ENCODE assay signal across 8 cellular contexts in genomic region chr17:81665205-81666091, GRCh38. TPM values are rescaled to one million over a fixed set of nuclear protein-coding genes. Genes with fewer than 3 reads are reported as not detected.
DNase-seq lines count a peak whose midpoint lies in the region; ATAC-seq and TF ChIP-seq lines count a peak whose summit lies in the region.

No MANE protein-coding gene starts in this region.

- no peaks in the 10 kb centered on the region for H3K9me3 ChIP-seq in lung (ENCODE audit: control insufficient read depth in 2 of 2, insufficient read depth in 1 of 2, low read length in 1 of 2)

- H3K27ac ChIP-seq in lung (ENCODE audit: low read depth in 1 of 2, low read length in 1 of 2), result peak overlapping the region; percentile 86 to 93

- H3K36me3 ChIP-seq in lung (ENCODE audit: control insufficient read depth in 2 of 2, insufficient read depth in 2 of 2, low read length in 2 of 2), result peaks cover 0 to 12% of the 10 kb centered on the region in 2 donors

- no peaks in the 10 kb centered on the region for H3K27me3 Mint-ChIP-seq in T-helper 2 cell treated with Interferon-gamma antibody and Interleukin-4, amounts not matched to agents 5 μg/mL and 100 μg/mL, for 36 hours (ENCODE audit: low read depth)

- ATAC-seq in HG03196 (IDR thresholded peaks at IDR 0.05; ENCODE audit: unreplicated experiment) (peak; percentile 10), lung (ENCODE audit: insufficient read depth, low FRiP score) (peak; percentile 10), HG03342 (IDR thresholded peaks at IDR 0.05; ENCODE audit: unreplicated experiment) (no peak)
- ATAC-seq in stimulated activated effector memory CD8-positive, alpha-beta T cell treated with anti-CD3 and anti-CD28 coated beads, Interleukin-12 subunit alpha, Interleukin-12 subunit beta, amount 100 ng/mL, for 72 hours, result peak; percentile 56

- no peak for TF ChIP-seq CTCF in GM12865 (IDR thresholded peaks at IDR 0.05; ENCODE audit: insufficient read depth, low read depth, low read length, missing control alignments)
- TF ChIP-seq CTCF in lung (IDR thresholded peaks at IDR 0.05; ENCODE audit: control extremely low read depth, extremely low read depth), result no peak

- DNase-seq in GM12865 (ENCODE audit: low read depth) (peak; percentile 82), lung (ENCODE audit: low spot score) (no peak), cerebellar nuclear complex (lab: John Stamatoyannopoulos, UW) (no peak)
- peak; percentile 38 for DNase-seq in T-helper 2 cell treated with Interferon-gamma antibody and Interleukin-4, amounts not matched to agents 5 μg/mL and 100 μg/mL, for 36 hours (ENCODE audit: low spot score)
- DNase-seq in central memory CD4-positive, alpha-beta T cell, result peak; percentile 28
- DNase-seq in stimulated activated effector memory CD8-positive, alpha-beta T cell treated with anti-CD3 and anti-CD28 coated beads, Interleukin-12 subunit alpha, Interleukin-12 subunit beta, amount 100 ng/mL, for 72 hours (ENCODE audit: low spot score in 2 of 2), result peak; percentile 30 to 76

- peak overlapping the region; percentile 99 for H3K4me3 Mint-ChIP-seq in T-helper 2 cell treated with Interferon-gamma antibody and Interleukin-4, amounts not matched to agents 5 μg/mL and 100 μg/mL, for 36 hours
- peak overlapping the region; percentile 91 for H3K4me3 Mint-ChIP-seq in stimulated activated effector memory CD8-positive, alpha-beta T cell treated with anti-CD3 and anti-CD28 coated beads, Interleukin-12 subunit alpha, Interleukin-12 subunit beta, amount 100 ng/mL, for 72 hours

- peaks cover 28% of the 10 kb centered on the region for H3K4me1 Mint-ChIP-seq in T-helper 2 cell treated with Interferon-gamma antibody and Interleukin-4, amounts not matched to agents 5 μg/mL and 100 μg/mL, for 36 hours (ENCODE audit: low read depth)
- H3K4me1 Mint-ChIP-seq in stimulated activated effector memory CD8-positive, alpha-beta T cell treated with anti-CD3 and anti-CD28 coated beads, Interleukin-12 subunit alpha, Interleukin-12 subunit beta, amount 100 ng/mL, for 72 hours, result peaks cover 32% of the 10 kb centered on the region

- no peaks in the 10 kb centered on the region for H3K27me3 ChIP-seq in lung (ENCODE audit: control insufficient read depth, insufficient read depth)

- H3K4me1 ChIP-seq in lung (ENCODE audit: control insufficient read depth in 2 of 2, insufficient read depth in 2 of 2, low read length in 2 of 2), result peaks cover 0 to 17% of the 10 kb centered on the region in 2 donors

- H3K36me3 Mint-ChIP-seq in T-helper 2 cell treated with Interferon-gamma antibody and Interleukin-4, amounts not matched to agents 5 μg/mL and 100 μg/mL, for 36 hours (ENCODE audit: low read depth), result peaks cover 38% of the 10 kb centered on the region
- H3K36me3 Mint-ChIP-seq in stimulated activated effector memory CD8-positive, alpha-beta T cell treated with anti-CD3 and anti-CD28 coated beads, Interleukin-12 subunit alpha, Interleukin-12 subunit beta, amount 100 ng/mL, for 72 hours, result peaks cover 63% of the 10 kb centered on the region

- H3K4me3 ChIP-seq in GM12865 (ENCODE audit: low read depth, low read length) (peak overlapping the region; percentile 99), lung (peak overlapping the region; percentile 93)

- H3K9me3 Mint-ChIP-seq in T-helper 2 cell treated with Interferon-gamma antibody and Interleukin-4, amounts not matched to agents 5 μg/mL and 100 μg/mL, for 36 hours, result no peaks in the 10 kb centered on the region
- H3K9me3 Mint-ChIP-seq in stimulated activated effector memory CD8-positive, alpha-beta T cell treated with anti-CD3 and anti-CD28 coated beads, Interleukin-12 subunit alpha, Interleukin-12 subunit beta, amount 100 ng/mL, for 72 hours, result no peaks in the 10 kb centered on the region

- 51 to 55% methylated on average over 30 of the region's 30 CpGs for WGBS in lung, 2 donors

- peak overlapping the region; percentile 98 for H3K27ac Mint-ChIP-seq in T-helper 2 cell treated with Interferon-gamma antibody and Interleukin-4, amounts not matched to agents 5 μg/mL and 100 μg/mL, for 36 hours
- peak overlapping the region; percentile 96 for H3K27ac Mint-ChIP-seq in stimulated activated effector memory CD8-positive, alpha-beta T cell treated with anti-CD3 and anti-CD28 coated beads, Interleukin-12 subunit alpha, Interleukin-12 subunit beta, amount 100 ng/mL, for 72 hours

RNA-seq across cellular contexts. Expression of gene OXLD1, which starts 1.0 kb away (rescaled TPM):
- 10 to 100 TPM in 1 of 2 donors, 1 to 10 TPM in 1; 8.9 to 35.1 TPM for total RNA-seq in lung
- polyA plus RNA-seq in lung, result 10 to 100 TPM; 61.3 to 77.7 TPM

RNA-seq across cellular contexts. Expression of gene CCDC137, which starts 1.1 kb away (rescaled TPM):
- total RNA-seq in lung, result 10 to 100 TPM; 10.2 to 23.6 TPM
- polyA plus RNA-seq in lung, result 10 to 100 TPM; 16.6 to 16.8 TPM

RNA-seq across cellular contexts. Expression of gene PDE6G, which starts 9.1 kb away (rescaled TPM):
- 1 to 10 TPM in 1 of 2 donors, not detected in 1; 1.8 TPM for total RNA-seq in lung
- polyA plus RNA-seq in lung, result 1 to 10 TPM; 1.8 to 2.1 TPM

RNA-seq across cellular contexts. Expression of gene ARL16, which starts 18.1 kb away (rescaled TPM):
- total RNA-seq in lung, result 10 to 100 TPM; 27.4 to 31.8 TPM
- polyA plus RNA-seq in lung, result 10 to 100 TPM; 27.8 to 59.5 TPM

RNA-seq across cellular contexts. Expression of gene HGS, which starts 18.4 kb away (rescaled TPM):
- total RNA-seq in lung, result 100 to 1,000 TPM in 1 of 2 donors, 10 to 100 TPM in 1; 51.5 to 128 TPM
- 100 to 1,000 TPM; 100 to 115 TPM for polyA plus RNA-seq in lung

Comparison
In these comparisons a context has a peak if more than half of its experiments do, and no peak if none do; other contexts are left out.
1. DNase-seq: peak in GM12865 (single experiment), T-helper 2 cell treated with Interferon-gamma antibody and Interleukin-4, amounts not matched to agents 5 μg/mL and 100 μg/mL, for 36 hours (single experiment), central memory CD4-positive, alpha-beta T cell (single experiment) and stimulated activated effector memory CD8-positive, alpha-beta T cell treated with anti-CD3 and anti-CD28 coated beads, Interleukin-12 subunit alpha, Interleukin-12 subunit beta, amount 100 ng/mL, for 72 hours (2 of 2); none in lung (single experiment) and cerebellar nuclear complex (0 of 2).